Comparison of ENCODE assay signal across 1 cellular context in the genomic region with DNA sequence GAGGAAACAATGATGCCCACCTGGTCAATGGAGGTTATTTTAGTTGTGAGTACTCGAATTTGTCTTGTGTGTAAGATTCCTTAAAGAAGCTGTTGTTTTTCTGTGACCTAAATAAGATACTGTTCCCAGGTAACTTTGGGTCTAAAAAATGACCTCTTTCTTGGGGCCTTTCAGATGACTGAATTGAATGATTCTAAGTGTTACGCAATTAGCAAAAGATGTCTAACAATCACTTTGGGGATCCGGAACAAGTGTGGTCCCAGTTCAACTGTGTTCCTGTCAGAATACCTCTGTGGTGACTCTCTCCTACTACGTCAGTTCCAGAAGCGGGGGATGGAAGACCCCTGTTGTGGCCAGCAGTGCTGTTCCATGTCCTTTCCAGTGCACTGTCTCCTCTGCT.
TF ChIP-seq lines count a peak whose summit lies in the region.

No MANE protein-coding gene starts in this region.

TF ChIP-seq in WTC11, 78 proteins besides CTCF, POLR2A, EP300 and RAD21 (continued from another document):
- TF ChIP-seq, protein P1, sequence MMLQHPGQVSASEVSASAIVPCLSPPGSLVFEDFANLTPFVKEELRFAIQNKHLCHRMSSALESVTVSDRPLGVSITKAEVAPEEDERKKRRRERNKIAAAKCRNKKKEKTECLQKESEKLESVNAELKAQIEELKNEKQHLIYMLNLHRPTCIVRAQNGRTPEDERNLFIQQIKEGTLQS (CRISPR knock-in tag; conservative IDR thresholded peaks at IDR 0.05), result no peak
- TF ChIP-seq, protein P2, sequence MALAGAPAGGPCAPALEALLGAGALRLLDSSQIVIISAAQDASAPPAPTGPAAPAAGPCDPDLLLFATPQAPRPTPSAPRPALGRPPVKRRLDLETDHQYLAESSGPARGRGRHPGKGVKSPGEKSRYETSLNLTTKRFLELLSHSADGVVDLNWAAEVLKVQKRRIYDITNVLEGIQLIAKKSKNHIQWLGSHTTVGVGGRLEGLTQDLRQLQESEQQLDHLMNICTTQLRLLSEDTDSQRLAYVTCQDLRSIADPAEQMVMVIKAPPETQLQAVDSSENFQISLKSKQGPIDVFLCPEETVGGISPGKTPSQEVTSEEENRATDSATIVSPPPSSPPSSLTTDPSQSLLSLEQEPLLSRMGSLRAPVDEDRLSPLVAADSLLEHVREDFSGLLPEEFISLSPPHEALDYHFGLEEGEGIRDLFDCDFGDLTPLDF (CRISPR knock-in tag; IDR thresholded peaks at IDR 0.05), result no peak
- TF ChIP-seq ESRRA (CRISPR knock-in tag; IDR thresholded peaks at IDR 0.05; ENCODE audit: borderline replicate concordance) (no peak), NR3C1 (CRISPR knock-in tag; conservative IDR thresholded peaks at IDR 0.05; ENCODE audit: low read depth) (no peak), FOXP1 (CRISPR knock-in tag; IDR thresholded peaks at IDR 0.05; ENCODE audit: borderline replicate concordance) (no peak), TEAD4 (CRISPR knock-in tag; IDR thresholded peaks at IDR 0.05) (no peak), ZNF232 (CRISPR knock-in tag; IDR thresholded peaks at IDR 0.05) (no peak), TEAD1 (CRISPR knock-in tag; IDR thresholded peaks at IDR 0.05) (no peak)
